In genomic region chr2:178683877-178684276, GRCh38 we compare ENCODE assay signal across 28 cellular contexts.
DNase-seq lines count a peak whose midpoint lies in the region; ATAC-seq, FAIRE-seq and TF ChIP-seq lines count a peak whose summit lies in the region.
"Had no signal": no experiment of that assay in that cellular context is flagged by ENCODE, and none has a peak within 500 bp of the region (broad histone marks: within the 10 kb centered on the region; RNA-seq: fewer than 3 reads in every experiment).

No MANE protein-coding gene starts in this region.

- intact Hi-C loops in heart right ventricle (cut with DNase I): no loop called here

- H2AK5ac ChIP-seq in neuronal stem cell (ENCODE audit: low read depth, low read length): no peak overlapping the region

- TF ChIP-seq EP300 in A549 (IDR thresholded peaks at IDR 0.05): no peak
- TF ChIP-seq EP300 in Ishikawa (IDR thresholded peaks at IDR 0.05; ENCODE audit: borderline replicate concordance): no peak

- peaks cover 4% of the 10 kb centered on the region for H3K36me3 Mint-ChIP-seq in nephron progenitor cell (ENCODE audit: low read depth)
- H3K36me3 Mint-ChIP-seq: CD14-positive monocyte had no signal

- H3K4me1 Mint-ChIP-seq in nephron progenitor cell: peaks cover 14% of the 10 kb centered on the region
- H3K4me1 Mint-ChIP-seq: CD14-positive monocyte; CD4-positive, alpha-beta memory T cell; CD8-positive, alpha-beta memory T cell had no signal

- DNase-seq in cardiac muscle cell (ENCODE audit: low read depth in 1 of 2, low spot score in 1 of 2) (no peak), heart right ventricle (no peak), A549 (ENCODE audit: low read depth in 1 of 2, low spot score in 1 of 2) (no peak), nephron progenitor cell (no peak), neuronal stem cell (ENCODE audit: low spot score) (no peak), T-helper 9 cell (no peak), HT-29 (ENCODE audit: low spot score) (no peak)
- DNase-seq: ACHN; BE2C; C1 segment of cervical spinal cord; CD4-positive, alpha-beta memory T cell; CD4-positive, CD25-positive, alpha-beta regulatory T cell; CD8-positive, alpha-beta memory T cell; COR-L47; DMS 273 treated with DMSO at 0.1 percent for 48 hours; DMS153; DMS53; DMS79; DND-41; EL; GDM1 had no signal

- no peak overlapping the region for H2AFZ ChIP-seq in neuronal stem cell (ENCODE audit: low read length)

- no peak overlapping the region for H4K8ac ChIP-seq in neuronal stem cell (ENCODE audit: low read depth, low read length)

- no peak overlapping the region for H2BK15ac ChIP-seq in neuronal stem cell (ENCODE audit: low read length)

- POLR2A ChIA-PET in A549 (lab: Yijun Ruan, JAX): no interaction called here

- H4K91ac ChIP-seq in neuronal stem cell (ENCODE audit: low read depth, low read length, poor library complexity): no peak overlapping the region

- H3K27me3 ChIP-seq in cardiac muscle cell (no peaks in the 10 kb centered on the region), heart right ventricle (no peaks in the 10 kb centered on the region), neuronal stem cell (ENCODE audit: control insufficient read depth in 3 of 3, insufficient read depth in 3 of 3, low read depth in 1 of 3, low read length in 3 of 3) (no peaks in the 10 kb centered on the region)
- H3K27me3 ChIP-seq: BE2C, BLaER1 had no signal

- H3K18ac ChIP-seq in neuronal stem cell (ENCODE audit: low read length): no peak overlapping the region

- 29 to 56% methylated on average over 1 of the region's 1 CpG for WGBS in heart right ventricle, 2 donors
- 3% methylated on average over 1 of the region's 1 CpG for WGBS in A549 (ENCODE audit: missing lambda C conversion rate)
- no CpG with 5 or more reads among the region's 1 CpG for WGBS in neuronal stem cell (ENCODE audit: extremely low coverage in 2 of 2, insufficient read length in 2 of 2, insufficient replicate concordance in 1 of 2), 2 donors

- TF ChIP-seq CTCF in cardiac muscle cell (IDR thresholded peaks at IDR 0.05; ENCODE audit: low read depth, low read length) (no peak), heart right ventricle (IDR thresholded peaks at IDR 0.05) (no peak), A549 (IDR thresholded peaks at IDR 0.05) (no peak), nephron progenitor cell (IDR thresholded peaks at IDR 0.05) (no peak)

- H3K27me3 Mint-ChIP-seq in nephron progenitor cell (ENCODE audit: low read depth, poor library complexity): no peaks in the 10 kb centered on the region
- H3K27me3 Mint-ChIP-seq: CD4-positive, alpha-beta memory T cell; CD4-positive, CD25-positive, alpha-beta regulatory T cell; CD8-positive, alpha-beta memory T cell had no signal

- H2BK12ac ChIP-seq in neuronal stem cell (ENCODE audit: low read length): no peak overlapping the region

- H3K4ac ChIP-seq in neuronal stem cell (ENCODE audit: low read length): no peak overlapping the region

- H3K79me1 ChIP-seq in neuronal stem cell (ENCODE audit: low read depth, low read length): no peaks in the 10 kb centered on the region

- peak overlapping the region; percentile 92 for H3K27ac Mint-ChIP-seq in nephron progenitor cell
- H3K27ac Mint-ChIP-seq: CD4-positive, alpha-beta memory T cell; CD8-positive, alpha-beta memory T cell had no signal

- no peak for TF ChIP-seq RAD21 in A549 (conservative IDR thresholded peaks at IDR 0.05 in 1 of 2, IDR thresholded peaks at IDR 0.05 in 1 of 2)
- TF ChIP-seq RAD21 in Ishikawa (IDR thresholded peaks at IDR 0.05; ENCODE audit: low read depth): no peak

- H3K23ac ChIP-seq in neuronal stem cell (ENCODE audit: low read depth, low read length, poor library complexity): no peak overlapping the region

- H3K36me3 ChIP-seq in cardiac muscle cell (peaks cover 97% of the 10 kb centered on the region), heart right ventricle (peaks cover 0 to 97% (median 56%) of the 10 kb centered on the region in 9 donors), neuronal stem cell (replicated peaks in 1 of 2; ENCODE audit: control insufficient read depth in 2 of 2, insufficient read depth in 2 of 2, low read length in 2 of 2) (no peaks in the 10 kb centered on the region)
- H3K36me3 ChIP-seq: BE2C, BLaER1 had no signal

- ATAC-seq in heart right ventricle (no peak), A549 (no peak)
- ATAC-seq: GM12878 had no signal

- no peak overlapping the region for H3K4me2 ChIP-seq in A549
- H3K4me2 ChIP-seq in neuronal stem cell (ENCODE audit: insufficient read depth, low read length, poor library complexity, severe bottlenecking): no peak overlapping the region
- H3K4me2 ChIP-seq: BLaER1 had no signal

- no peak overlapping the region for H3K9ac ChIP-seq in neuronal stem cell (ENCODE audit: low read depth, low read length, poor library complexity)
- H3K9ac ChIP-seq: BLaER1 had no signal

- H2BK5ac ChIP-seq in neuronal stem cell (ENCODE audit: low read length): no peak overlapping the region

- no peaks in the 10 kb centered on the region for H3K9me3 Mint-ChIP-seq in nephron progenitor cell
- H3K9me3 Mint-ChIP-seq: CD4-positive, alpha-beta memory T cell; CD8-positive, alpha-beta memory T cell had no signal

- H3K4me3 Mint-ChIP-seq in nephron progenitor cell: no peak overlapping the region
- H3K4me3 Mint-ChIP-seq: CD14-positive monocyte; CD4-positive, alpha-beta memory T cell; CD4-positive, CD25-positive, alpha-beta regulatory T cell; CD8-positive, alpha-beta memory T cell had no signal

- no peak for TF ChIP-seq POLR2A in A549 (IDR thresholded peaks at IDR 0.05; ENCODE audit: low read length)

- H3K4me1 ChIP-seq in cardiac muscle cell (ENCODE audit: low read depth) (no peaks in the 10 kb centered on the region), heart right ventricle (peaks cover 0 to 15% (median 0%) of the 10 kb centered on the region in 9 donors), A549 (no peaks in the 10 kb centered on the region), neuronal stem cell (ENCODE audit: control insufficient read depth in 2 of 2, insufficient read depth in 1 of 2, low read depth in 1 of 2, low read length in 2 of 2) (no peaks in the 10 kb centered on the region)
- H3K4me1 ChIP-seq: BE2C, BLaER1 had no signal

- H3K14ac ChIP-seq in neuronal stem cell (ENCODE audit: low read length): no peak overlapping the region

- CTCF ChIA-PET in A549 (lab: Yijun Ruan, JAX): no interaction called here

- no peak overlapping the region for H2BK120ac ChIP-seq in neuronal stem cell (ENCODE audit: low read depth, low read length)

- H3K9me3 ChIP-seq in cardiac muscle cell (ENCODE audit: low read depth) (no peaks in the 10 kb centered on the region), heart right ventricle (no peaks in the 10 kb centered on the region), A549 (no peaks in the 10 kb centered on the region), neuronal stem cell (replicated peaks in 1 of 2; ENCODE audit: control insufficient read depth in 2 of 2, insufficient read depth in 1 of 2, low read depth in 1 of 2, low read length in 2 of 2) (no peaks in the 10 kb centered on the region)
- H3K9me3 ChIP-seq: BE2C, BLaER1 had no signal

- FAIRE-seq in A549 (lab: Jason Lieb, UNC): no peak
- FAIRE-seq: GM12878, GM12892, GM18507 had no signal

- H3K27ac ChIP-seq in cardiac muscle cell (peak overlapping the region; percentile 70), heart right ventricle (no peak overlapping the region), A549 (no peak overlapping the region), neuronal stem cell (replicated peaks; ENCODE audit: low read length) (no peak overlapping the region)
- H3K27ac ChIP-seq: 22Rv1, BLaER1 had no signal

- H3K4me3 ChIP-seq in cardiac muscle cell: no peak overlapping the region
- no peak overlapping the region for H3K4me3 ChIP-seq in heart right ventricle
- H3K4me3 ChIP-seq in A549: no peak overlapping the region
- H3K4me3 ChIP-seq in neuronal stem cell (ENCODE audit: low read length in 2 of 2): no peak overlapping the region
- H3K4me3 ChIP-seq: BLaER1, GM12878 had no signal

TF ChIP-seq in Ishikawa, 13 proteins besides CTCF, POLR2A, EP300 and RAD21:
- TF ChIP-seq REST (IDR thresholded peaks at IDR 0.05; ENCODE audit: low read depth) (peak; percentile 34; the same call in 1 of the 2 replicates), EGR1 (IDR thresholded peaks at IDR 0.05) (no peak)
